In the genomic region with DNA sequence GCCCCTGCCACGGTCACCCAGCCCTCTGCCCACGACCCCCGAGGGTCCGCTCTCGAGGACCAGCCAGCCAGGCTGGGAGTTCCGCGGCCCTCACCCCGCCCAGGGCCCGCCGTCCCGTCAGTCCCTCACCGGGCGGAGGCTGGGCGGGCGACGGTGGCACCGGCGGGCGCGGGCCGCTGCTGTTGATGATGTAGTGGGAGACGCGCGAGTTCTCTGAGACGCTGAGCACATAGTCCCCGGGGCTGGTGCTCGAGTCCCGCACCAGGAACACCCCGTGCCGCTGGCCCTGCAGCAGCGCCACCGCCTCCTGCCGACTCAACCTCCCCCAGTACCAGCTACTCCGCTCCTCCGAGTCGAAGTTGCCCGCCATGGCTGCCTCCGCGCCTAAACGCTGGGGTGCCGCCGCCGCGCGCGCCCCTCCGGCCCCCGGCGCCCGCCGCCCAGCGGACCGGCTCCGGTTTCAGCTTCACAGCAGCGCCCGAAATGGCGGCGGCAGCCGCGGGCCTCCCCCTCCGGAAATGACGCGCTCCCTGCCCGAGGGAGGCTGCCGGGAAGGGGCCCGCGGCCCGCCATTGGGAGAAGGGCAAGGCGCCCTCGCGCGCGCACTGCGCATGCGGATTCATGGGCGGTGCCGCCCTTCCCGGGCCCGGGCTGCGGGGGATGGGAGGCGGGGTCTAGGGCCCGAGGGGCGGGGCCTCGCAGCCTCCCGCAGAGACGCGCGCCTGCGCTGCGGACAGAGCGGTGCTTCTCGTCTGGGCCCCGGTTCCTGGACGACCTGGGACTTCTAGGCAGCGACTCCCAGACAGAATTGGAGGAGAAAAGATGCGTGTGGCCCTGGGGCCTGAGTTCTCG, we compare ENCODE assay signal across 8 cellular contexts. TPM values are rescaled to one million over a fixed set of nuclear protein-coding genes. Genes with fewer than 3 reads are reported as not detected.
DNase-seq lines count a peak whose midpoint lies in the region; ATAC-seq and TF ChIP-seq lines count a peak whose summit lies in the region.

A gene (minus strand): TSS at position 485 of the 852 bp plus-strand sequence. CDS start 115 bp downstream, at position 370.

- H3K9ac ChIP-seq in Loucy (ENCODE audit: low read depth, low read length, poor library complexity, severe bottlenecking), result peak within 1 kb of the TSS; percentile 80

- H3K4me1 ChIP-seq in Loucy (ENCODE audit: insufficient read depth, low read length, poor library complexity, severe bottlenecking) (peaks cover 18% of the 10 kb centered on the region), RWPE2 (ENCODE audit: insufficient read depth, poor library complexity, severe bottlenecking) (peaks cover 11% of the 10 kb centered on the region)

- peak; percentile 77 for ATAC-seq in RWPE2 (ENCODE audit: low read depth)
- ATAC-seq in natural killer cell treated with Interleukin-12 subunit alpha and Interleukin-12 subunit beta and Interleukin-15 and Interleukin-18, amount 100 ng/mL, for 72 hours, result peak; percentile 98 to 99

- H3K4me3 ChIP-seq in Loucy (ENCODE audit: low read length, poor library complexity, severe bottlenecking) (peak within 1 kb of the TSS; percentile 81), RWPE2 (ENCODE audit: severe bottlenecking) (peak within 1 kb of the TSS; percentile 87), fibroblast of pulmonary artery (replicated peaks; ENCODE audit: low read depth, low read length) (peak within 1 kb of the TSS; percentile 88)

- peak within 1 kb of the TSS; percentile 84 for H3K27ac ChIP-seq in RWPE2 (ENCODE audit: poor library complexity, severe bottlenecking)

- peaks cover 8 to 10% of the 10 kb centered on the region in 2 donors for H3K27me3 Mint-ChIP-seq in natural killer cell treated with Interleukin-12 subunit alpha and Interleukin-12 subunit beta and Interleukin-15 and Interleukin-18, amount 100 ng/mL, for 72 hours

- TF ChIP-seq CTCF in Loucy (conservative IDR thresholded peaks at IDR 0.05; ENCODE audit: low read length), result no peak
- TF ChIP-seq CTCF in RWPE2 (IDR thresholded peaks at IDR 0.05; ENCODE audit: poor library complexity, severe bottlenecking), result no peak
- no peak for TF ChIP-seq CTCF in fibroblast of pulmonary artery (IDR thresholded peaks at IDR 0.05; ENCODE audit: low read length, missing control alignments)

- H3F3A ChIP-seq in Loucy (ENCODE audit: low read depth), result no peaks in the 10 kb centered on the region

- H3K4me3 Mint-ChIP-seq in natural killer cell treated with Interleukin-12 subunit alpha and Interleukin-12 subunit beta and Interleukin-15 and Interleukin-18, amount 100 ng/mL, for 72 hours, result peak within 1 kb of the TSS; percentile 92

- peaks cover 26 to 29% of the 10 kb centered on the region in 2 donors for H3K4me1 Mint-ChIP-seq in natural killer cell treated with Interleukin-12 subunit alpha and Interleukin-12 subunit beta and Interleukin-15 and Interleukin-18, amount 100 ng/mL, for 72 hours (ENCODE audit: low read depth in 2 of 2)

- no peaks in the 10 kb centered on the region for H3K9me3 Mint-ChIP-seq in natural killer cell treated with Interleukin-12 subunit alpha and Interleukin-12 subunit beta and Interleukin-15 and Interleukin-18, amount 100 ng/mL, for 72 hours

- peak within 1 kb of the TSS; percentile 55 to 82 for H3K27ac Mint-ChIP-seq in natural killer cell treated with Interleukin-12 subunit alpha and Interleukin-12 subunit beta and Interleukin-15 and Interleukin-18, amount 100 ng/mL, for 72 hours

- H3K9me2 ChIP-seq in Loucy (replicated peaks; ENCODE audit: low read depth, low read length), result no peaks in the 10 kb centered on the region

- no peaks in the 10 kb centered on the region for H3K9me3 ChIP-seq in Loucy (ENCODE audit: insufficient read depth, low read depth, low read length)
- no peaks in the 10 kb centered on the region for H3K9me3 ChIP-seq in RWPE2 (ENCODE audit: severe bottlenecking)

- peak within 1 kb of the TSS; percentile 90 for H3K4me2 ChIP-seq in Loucy (ENCODE audit: low read depth, low read length, poor library complexity, severe bottlenecking)

- peaks cover 48% of the 10 kb centered on the region for H3K79me2 ChIP-seq in Loucy (ENCODE audit: insufficient read depth, low read length)

- H3K36me3 ChIP-seq in Loucy (ENCODE audit: insufficient read depth, low read length), result no peaks in the 10 kb centered on the region
- H3K36me3 ChIP-seq in RWPE2 (ENCODE audit: low read depth), result peaks cover 20% of the 10 kb centered on the region; the same call in 1 of the 2 replicates

- H3K27me3 ChIP-seq in Loucy (ENCODE audit: insufficient read depth, low read length, poor library complexity, severe bottlenecking), result peaks cover 14% of the 10 kb centered on the region
- H3K27me3 ChIP-seq in RWPE2 (ENCODE audit: insufficient read depth, poor library complexity, severe bottlenecking), result no peaks in the 10 kb centered on the region

- peaks cover 24% of the 10 kb centered on the region for H4K20me1 ChIP-seq in Loucy (ENCODE audit: insufficient read depth, low read length, poor library complexity, severe bottlenecking)

- DNase-seq in EL (peak; percentile 95), H4 (ENCODE audit: low spot score) (peak; percentile 91), RWPE2 (ENCODE audit: low spot score) (peak; percentile 91), fibroblast of pulmonary artery (ENCODE audit: low read depth) (peak; percentile 96)
- DNase-seq in activated effector memory CD4-positive, alpha-beta T cell treated with Interleukin-2 at 50 U/mL for 16 hours, result peak; percentile 98
- peak; percentile 99 for DNase-seq in natural killer cell treated with Interleukin-12 subunit alpha and Interleukin-12 subunit beta and Interleukin-15 and Interleukin-18, amount 100 ng/mL, for 72 hours (ENCODE audit: low spot score)
- peak; percentile 94 for DNase-seq in stimulated activated naive CD4-positive, alpha-beta T cell treated with Interleukin-2 at 50 U/mL for 16 hours (lab: John Stamatoyannopoulos, UW)

- peak within 1 kb of the TSS; percentile 98 for H2AFZ ChIP-seq in Loucy (ENCODE audit: low read length)

- no peaks in the 10 kb centered on the region for H3K36me3 Mint-ChIP-seq in natural killer cell treated with Interleukin-12 subunit alpha and Interleukin-12 subunit beta and Interleukin-15 and Interleukin-18, amount 100 ng/mL, for 72 hours

RNA-seq across cellular contexts. Expression of the gene that starts here (rescaled TPM):
- total RNA-seq in H4 (2014; rRNA removed; shearing (Covaris generic)), result 70.9 and 80.5 TPM in 2 replicates
- 10 to 100 TPM; 18.1 to 36.4 TPM for total RNA-seq in natural killer cell treated with Interleukin-12 subunit alpha and Interleukin-12 subunit beta and Interleukin-15 and Interleukin-18, amount 100 ng/mL, for 72 hours

Comparison
In these comparisons a context has a peak if more than half of its experiments do, and no peak if none do; other contexts are left out.
1. Peak in every context shown above with its lines: DNase-seq, ATAC-seq, H3K4me3 ChIP-seq and H3K27ac ChIP-seq.